8 cellular contexts compared by ENCODE assay signal in the genomic region with DNA sequence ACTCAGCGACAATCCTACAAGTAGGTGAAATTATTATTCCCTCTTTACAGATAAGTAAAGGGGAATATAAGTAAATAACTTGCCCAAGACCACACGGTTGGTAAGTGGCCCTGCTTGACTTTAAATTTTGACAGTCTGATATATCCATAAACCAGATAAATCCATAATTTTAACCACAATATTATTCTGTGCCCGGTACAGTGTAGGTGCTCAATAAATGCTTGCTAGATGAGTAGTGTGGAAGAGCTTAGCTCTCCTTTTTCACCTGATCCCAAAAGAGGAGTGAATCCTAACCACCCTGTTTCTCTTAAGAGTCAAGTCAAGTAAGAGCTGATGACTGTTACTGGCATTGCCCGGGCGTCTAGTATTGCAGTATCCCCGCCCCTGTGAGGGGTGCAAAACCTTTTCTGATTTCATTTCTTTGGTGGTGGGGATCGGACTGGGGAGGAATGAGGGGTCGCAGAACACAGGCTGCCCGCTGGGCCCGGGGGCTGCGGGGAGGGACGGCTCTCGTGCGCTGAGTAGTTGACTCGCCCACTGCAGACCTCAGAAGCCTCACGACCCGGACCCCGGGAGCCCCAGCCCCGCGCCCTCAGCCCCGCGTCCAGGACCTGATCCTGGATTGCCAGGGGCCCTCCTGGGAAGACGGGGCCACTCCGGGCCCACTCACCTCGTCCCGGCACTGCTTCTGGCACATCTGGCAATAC. TPM values are rescaled to one million over a fixed set of nuclear protein-coding genes. Genes with fewer than 3 reads are reported as not detected.
DNase-seq lines count a peak whose midpoint lies in the region; ATAC-seq and TF ChIP-seq lines count a peak whose summit lies in the region.

No MANE protein-coding gene starts in this region.

- H3K9me3 Mint-ChIP-seq in CD4-positive, alpha-beta memory T cell, result no peaks in the 10 kb centered on the region
- H3K9me3 Mint-ChIP-seq in chondrocyte (ENCODE audit: low read depth), result no peaks in the 10 kb centered on the region

- H3K27ac Mint-ChIP-seq in CD4-positive, alpha-beta memory T cell, result no peak overlapping the region
- H3K27ac Mint-ChIP-seq in chondrocyte (ENCODE audit: unreplicated experiment), result no peak overlapping the region

- H2BK15ac ChIP-seq in mesendoderm (replicated peaks; ENCODE audit: low read depth), result no peak overlapping the region

- H3K56ac ChIP-seq in mesendoderm (ENCODE audit: low read length), result peak overlapping the region; percentile 87

- H3K27me3 ChIP-seq in CD4-positive, alpha-beta memory T cell (ENCODE audit: insufficient read depth, low read length), result no peaks in the 10 kb centered on the region
- H3K27me3 ChIP-seq in HUES6 (ENCODE audit: control insufficient read depth, insufficient read depth, low read length) (no peaks in the 10 kb centered on the region), mesendoderm (ENCODE audit: insufficient read depth, low read length, poor library complexity) (no peaks in the 10 kb centered on the region)

- H3K9ac ChIP-seq in HUES6 (ENCODE audit: low read length) (peak overlapping the region; percentile 99), mesendoderm (ENCODE audit: low read length) (peak overlapping the region; percentile 81)

- DNase-seq in CD4-positive, alpha-beta memory T cell, result peak in 1 of 5 donors; percentile 1
- DNase-seq in chondrocyte (ENCODE audit: low spot score) (peak; percentile 93), mesendoderm (peak; percentile 20), NCI-H1930 (lab: John Stamatoyannopoulos, UW) (no peak), G401 (ENCODE audit: low spot score) (no peak)

- H3K4me3 ChIP-seq in CD4-positive, alpha-beta memory T cell (ENCODE audit: low read length in 2 of 2), result peak overlapping the region; percentile 91 to 99
- H3K4me3 ChIP-seq in HUES6 (ENCODE audit: low read depth, low read length) (peak overlapping the region; percentile 90), mesendoderm (ENCODE audit: low read length) (peak overlapping the region; percentile 65)

- POLR2A ChIA-PET in CD4-positive, alpha-beta memory T cell (lab: Charles Lee; ENCODE audit: partially characterized antibody), result interaction anchor here (0.5 to 4.3 kb wide), 8 partner anchors 10 to 629 kb away, joined by 3 to 102 read pairs (median 6); a partner anchor contains a TSS

- H3K79me2 ChIP-seq in mesendoderm (ENCODE audit: control insufficient read depth, insufficient read depth, low read length), result peaks cover 66% of the 10 kb centered on the region

- peak overlapping the region; percentile 75 for H3K27ac ChIP-seq in CD4-positive, alpha-beta memory T cell (ENCODE audit: low read depth, low read length)
- H3K27ac ChIP-seq in HUES6 (ENCODE audit: low read depth, low read length), result peak overlapping the region; percentile 62; the same call in 1 of the 2 replicates
- H3K27ac ChIP-seq in mesendoderm (ENCODE audit: low read depth, low read length), result no peak overlapping the region

- H3K18ac ChIP-seq in mesendoderm (ENCODE audit: low read length), result peak overlapping the region; percentile 16

- H3K4me1 ChIP-seq in CD4-positive, alpha-beta memory T cell (ENCODE audit: insufficient read depth, low read length), result peaks cover 75% of the 10 kb centered on the region
- H3K4me1 ChIP-seq in HUES6 (ENCODE audit: control insufficient read depth, insufficient read depth, low read length), result peaks cover 15% of the 10 kb centered on the region
- no peaks in the 10 kb centered on the region for H3K4me1 ChIP-seq in mesendoderm (ENCODE audit: control insufficient read depth, low read depth, low read length)

- H3K4ac ChIP-seq in mesendoderm (ENCODE audit: low read depth, low read length), result peak overlapping the region; percentile 22

- no peak overlapping the region for H4K5ac ChIP-seq in mesendoderm (ENCODE audit: low read length)

- H3K79me1 ChIP-seq in mesendoderm (ENCODE audit: low read length), result peaks cover 21% of the 10 kb centered on the region

- CTCF ChIA-PET in CD4-positive, alpha-beta memory T cell (lab: Charles Lee; ENCODE audit: partially characterized antibody), result interaction anchor here (1.0 to 1.3 kb wide), 5 partner anchors 22 to 101 kb away, joined by 3 to 9 read pairs (median 3); a partner anchor contains a TSS

- H4K8ac ChIP-seq in mesendoderm (ENCODE audit: low read depth, low read length), result peak overlapping the region; percentile 58

- H2BK5ac ChIP-seq in mesendoderm (ENCODE audit: low read length), result no peak overlapping the region

- TF ChIP-seq CTCF in chondrocyte (IDR thresholded peaks at IDR 0.05), result peak; percentile 3

- no peak overlapping the region for H3K23ac ChIP-seq in mesendoderm (ENCODE audit: low read length)

- H3K36me3 Mint-ChIP-seq in CD4-positive, alpha-beta memory T cell, result peaks cover 13 to 29% of the 10 kb centered on the region in 2 donors
- peaks cover 6% of the 10 kb centered on the region for H3K36me3 Mint-ChIP-seq in chondrocyte (ENCODE audit: low read depth)

- H3K4me1 Mint-ChIP-seq in CD4-positive, alpha-beta memory T cell, result peaks cover 39 to 65% (median 50%) of the 10 kb centered on the region in 4 donors
- H3K4me1 Mint-ChIP-seq in chondrocyte (ENCODE audit: low read depth), result peaks cover 49% of the 10 kb centered on the region

- H2BK120ac ChIP-seq in mesendoderm (ENCODE audit: low read depth, low read length), result no peak overlapping the region

- H2AK5ac ChIP-seq in mesendoderm (ENCODE audit: low read length), result no peak overlapping the region

- ATAC-seq in GM21381 (IDR thresholded peaks at IDR 0.05; ENCODE audit: unreplicated experiment) (peak; percentile 10), HG03108 (IDR thresholded peaks at IDR 0.05; ENCODE audit: unreplicated experiment) (no peak)

- in situ Hi-C loops in G401 (cut with HindIII; ENCODE audit: low sequenced_read_pairs), result no loop called here

- no peak overlapping the region for H3K4me3 Mint-ChIP-seq in CD4-positive, alpha-beta memory T cell
- no peak overlapping the region for H3K4me3 Mint-ChIP-seq in chondrocyte (ENCODE audit: unreplicated experiment)

- peak overlapping the region; percentile 63 for H3K4me2 ChIP-seq in mesendoderm (ENCODE audit: low read length)

- intact Hi-C loops in CD4-positive, alpha-beta memory T cell (cut with micrococcal nuclease), result no loop called here

- H3K27me3 Mint-ChIP-seq in CD4-positive, alpha-beta memory T cell, result no peaks in the 10 kb centered on the region
- H3K27me3 Mint-ChIP-seq in chondrocyte (ENCODE audit: low read depth), result no peaks in the 10 kb centered on the region

- WGBS in mesendoderm (ENCODE audit: extremely low coverage, insufficient coverage, low lambda C conversion rate), result no CpG with 5 or more reads among the region's 26 CpGs

- H3K9me3 ChIP-seq in CD4-positive, alpha-beta memory T cell (ENCODE audit: control insufficient read depth in 1 of 2, low read length in 2 of 2), result no peaks in the 10 kb centered on the region
- H3K9me3 ChIP-seq in HUES6 (ENCODE audit: control insufficient read depth, insufficient read depth, low read depth, low read length), result no peaks in the 10 kb centered on the region

- H3K36me3 ChIP-seq in CD4-positive, alpha-beta memory T cell (ENCODE audit: insufficient read depth, low read length), result no peaks in the 10 kb centered on the region
- H3K36me3 ChIP-seq in HUES6 (ENCODE audit: control insufficient read depth, insufficient read depth, low read length), result peaks cover 13% of the 10 kb centered on the region
- no peaks in the 10 kb centered on the region for H3K36me3 ChIP-seq in mesendoderm (ENCODE audit: control insufficient read depth, insufficient read depth, low read length)

RNA-seq across cellular contexts. Expression of a gene that starts 0.5 kb away (rescaled TPM):
- total RNA-seq in CD4-positive, alpha-beta memory T cell, result 10 to 100 TPM; 14.5 to 14.7 TPM
- polyA plus RNA-seq in CD4-positive, alpha-beta memory T cell, result 1 to 10 TPM; 4.1 to 6.2 TPM
- 11.3 to 15.6 TPM (median 14.2 TPM) in 3 replicates for total RNA-seq in chondrocyte
- 20.3 TPM for polyA plus RNA-seq in mesendoderm (2013, experiment 1 of 2)
- 21.7 TPM for polyA plus RNA-seq in mesendoderm (2013, experiment 2 of 2)
- 12.4 and 15.4 TPM in 2 replicates for total RNA-seq in G401 (2014; rRNA removed; shearing (Covaris generic))

RNA-seq across cellular contexts. Expression of a gene that starts 0.7 kb away (rescaled TPM):
- total RNA-seq in CD4-positive, alpha-beta memory T cell, result 100 to 1,000 TPM; 124 to 135 TPM
- 100 to 1,000 TPM; 298 to 508 TPM for polyA plus RNA-seq in CD4-positive, alpha-beta memory T cell
- 136 to 157 TPM (median 136 TPM) in 3 replicates for total RNA-seq in chondrocyte
- 435 TPM for polyA plus RNA-seq in mesendoderm (2013, experiment 1 of 2)
- polyA plus RNA-seq in mesendoderm (2013, experiment 2 of 2), result 440 TPM
- 463 and 467 TPM in 2 replicates for total RNA-seq in G401 (2014; rRNA removed; shearing (Covaris generic))

RNA-seq across cellular contexts. Expression of a gene that starts 31.0 kb away (rescaled TPM):
- 10 to 100 TPM; 21.4 to 21.8 TPM for total RNA-seq in CD4-positive, alpha-beta memory T cell
- 10 to 100 TPM in 1 of 2 donors, 1 to 10 TPM in 1; 3.0 to 15.6 TPM for polyA plus RNA-seq in CD4-positive, alpha-beta memory T cell
- 6.2 to 8.6 TPM (median 7.2 TPM) in 3 replicates for total RNA-seq in chondrocyte
- 12.7 TPM for polyA plus RNA-seq in mesendoderm (2013, experiment 1 of 2)
- polyA plus RNA-seq in mesendoderm (2013, experiment 2 of 2), result 13.3 TPM
- total RNA-seq in G401 (2014; rRNA removed; shearing (Covaris generic)), result 1.3 and 1.8 TPM in 2 replicates

Comparison
In these comparisons a context has a peak if more than half of its experiments do, and no peak if none do; other contexts are left out.
1. DNase-seq: peak in chondrocyte (single experiment) and mesendoderm (single experiment); none in NCI-H1930 (0 of 2) and G401 (single experiment).
2. Peak in every context shown above with its lines, with median percentiles within 50 percentile points of each other: H3K4me3 ChIP-seq.